Comparison of ENCODE assay signal across 18 cellular contexts in genomic region chr2:240400319-240401161, GRCh38. TPM values are rescaled to one million over a fixed set of nuclear protein-coding genes. Genes with fewer than 3 reads are reported as not detected.
DNase-seq lines count a peak whose midpoint lies in the region; ATAC-seq and TF ChIP-seq lines count a peak whose summit lies in the region.
"Had no signal": no experiment of that assay in that cellular context is flagged by ENCODE, and none has a peak within 500 bp of the region (broad histone marks: within the 10 kb centered on the region; RNA-seq: fewer than 3 reads in every experiment).

No MANE protein-coding gene starts in this region.

- no peak overlapping the region for H3K27ac Mint-ChIP-seq in type B pancreatic cell
- H3K27ac Mint-ChIP-seq: activated naive CD4-positive, alpha-beta T cell treated with anti-CD3 and anti-CD28 coated beads, Interleukin-2, amount 50 U/mL, for 24 hours; CD4-positive, alpha-beta memory T cell; dendritic cell treated with granulocyte-macrophage colony-stimulating factor and Interleukin-4, amounts not matched to agents 40 ng/mL and 50 ng/mL, for 4 days; WTC11 had no signal

- peaks cover 5% of the 10 kb centered on the region for H3K4me1 Mint-ChIP-seq in type B pancreatic cell (ENCODE audit: unreplicated experiment)

- H3K27ac ChIP-seq in adrenal gland = no peak overlapping the region
- H3K27ac ChIP-seq: esophagus muscularis mucosa had no signal

- intact Hi-C loops in Right ventricle myocardium superior (cut with DNase I) = no loop called here
- intact Hi-C loops in Right ventricle myocardium inferior (cut with DNase I) = no loop called here
- intact Hi-C loops in adrenal gland (cut with DNase I) = no loop called here

- peak; percentile 30 for DNase-seq in Right ventricle myocardium superior
- no peak for DNase-seq in Right ventricle myocardium inferior (ENCODE audit: missing footprints)
- peak in 4 of 7 donors; percentile 2 to 42 (median 13) for DNase-seq in adrenal gland
- DNase-seq in mesenteric fat pad (ENCODE audit: low spot score) = peak; percentile 83
- peak; percentile 65 for DNase-seq in type B pancreatic cell (ENCODE audit: extremely low spot score, unreplicated experiment)
- DNase-seq in hypothalamus (lab: John Stamatoyannopoulos, UW) = no peak
- DNase-seq in activated CD4-positive, alpha-beta T cell treated with anti-CD3 and anti-CD28 coated beads for 1 hour = no peak
- DNase-seq: CD4-positive, alpha-beta memory T cell; DND-41; glutamatergic neuron; NCI-H1694 treated with DMSO at 0.1 percent for 48 hours; RPMI8226 had no signal

- TF ChIP-seq POLR2A in adrenal gland (IDR thresholded peaks at IDR 0.05) = no peak

- no peaks in the 10 kb centered on the region for H3K36me3 ChIP-seq in adrenal gland (replicated peaks in 1 of 2)
- H3K36me3 ChIP-seq: esophagus muscularis mucosa had no signal

- no peak overlapping the region for H3K4me3 ChIP-seq in adrenal gland
- H3K4me3 ChIP-seq: esophagus muscularis mucosa had no signal

- 82 to 89% (median 86%) methylated on average over 4 to 22 of the region's 22 CpGs for WGBS in adrenal gland, 4 donors

- no peaks in the 10 kb centered on the region for H3K27me3 ChIP-seq in adrenal gland

- no peaks in the 10 kb centered on the region for H3K36me3 Mint-ChIP-seq in type B pancreatic cell
- H3K36me3 Mint-ChIP-seq: activated naive CD4-positive, alpha-beta T cell treated with anti-CD3 and anti-CD28 coated beads, Interleukin-2, amount 50 U/mL, for 24 hours; brain; CD4-positive, alpha-beta memory T cell; WTC11 had no signal

- no peaks in the 10 kb centered on the region for H3K9me3 ChIP-seq in adrenal gland (replicated peaks in 1 of 3)
- H3K9me3 ChIP-seq: esophagus muscularis mucosa had no signal

- no peaks in the 10 kb centered on the region for H3K4me1 ChIP-seq in adrenal gland (replicated peaks in 1 of 2)
- H3K4me1 ChIP-seq: esophagus muscularis mucosa had no signal

- H3K9me3 Mint-ChIP-seq in type B pancreatic cell = no peaks in the 10 kb centered on the region
- H3K9me3 Mint-ChIP-seq: activated naive CD4-positive, alpha-beta T cell treated with anti-CD3 and anti-CD28 coated beads, Interleukin-2, amount 50 U/mL, for 24 hours; CD4-positive, alpha-beta memory T cell; dendritic cell treated with granulocyte-macrophage colony-stimulating factor and Interleukin-4, amounts not matched to agents 40 ng/mL and 50 ng/mL, for 4 days; WTC11 had no signal

- TF ChIP-seq CTCF in adrenal gland (IDR thresholded peaks at IDR 0.05) (no peak), type B pancreatic cell (conservative IDR thresholded peaks at IDR 0.05) (no peak)

- no peaks in the 10 kb centered on the region for H3K27me3 Mint-ChIP-seq in type B pancreatic cell
- H3K27me3 Mint-ChIP-seq: activated naive CD4-positive, alpha-beta T cell treated with anti-CD3 and anti-CD28 coated beads, Interleukin-2, amount 50 U/mL, for 24 hours; CD4-positive, alpha-beta memory T cell had no signal

- H3K4me3 Mint-ChIP-seq in type B pancreatic cell = no peak overlapping the region
- H3K4me3 Mint-ChIP-seq: activated naive CD4-positive, alpha-beta T cell treated with anti-CD3 and anti-CD28 coated beads, Interleukin-2, amount 50 U/mL, for 24 hours; brain; CD4-positive, alpha-beta memory T cell; dendritic cell treated with granulocyte-macrophage colony-stimulating factor and Interleukin-4, amounts not matched to agents 40 ng/mL and 50 ng/mL, for 4 days; WTC11 had no signal

- no peak for ATAC-seq in Right ventricle myocardium superior (ENCODE audit: poor library complexity)
- ATAC-seq in Right ventricle myocardium inferior = no peak
- no peak for ATAC-seq in HG02798 (IDR thresholded peaks at IDR 0.05; ENCODE audit: poor library complexity, unreplicated experiment)
- ATAC-seq: WTC11 had no signal

RNA-seq across cellular contexts. Expression of gene GPC1, which starts 34.9 kb away (rescaled TPM):
- total RNA-seq in Right ventricle myocardium superior (154 TPM), Right ventricle myocardium inferior (182 TPM), adrenal gland (100 to 1,000 TPM in 7 of 8 donors, 10 to 100 TPM in 1; 75.1 to 202 (median 143) TPM), mesenteric fat pad (82.5 TPM), type B pancreatic cell (ENCODE audit: low replicate concordance) (58.0 and 78.0 TPM in 2 replicates)
- 10 to 100 TPM; 13.4 to 97.6 (median 70.9) TPM for polyA plus RNA-seq in adrenal gland

Comparison
In these comparisons a context has a peak if more than half of its experiments do, and no peak if none do; other contexts are left out.
1. DNase-seq: peak in Right ventricle myocardium superior (single experiment), adrenal gland (4 of 7), mesenteric fat pad (single experiment) and type B pancreatic cell (single experiment); none in Right ventricle myocardium inferior (single experiment), hypothalamus (0 of 51) and activated CD4-positive, alpha-beta T cell treated with anti-CD3 and anti-CD28 coated beads for 1 hour (single experiment).